In genomic region chr19:5123646-5124045, GRCh38 we compare ENCODE assay signal across 15 cellular contexts.
A peak's percentile ranks its signal among the peaks of the same experiment; 100 is the strongest.
DNase-seq lines count a peak whose midpoint lies in the region; ATAC-seq and TF ChIP-seq lines count a peak whose summit lies in the region.
"Had no signal": no experiment of that assay in that cellular context is flagged by ENCODE, and none has a peak within 500 bp of the region (broad histone marks: within the 10 kb centered on the region; RNA-seq: fewer than 3 reads in every experiment).

No MANE protein-coding gene starts in this region.

- H3K4me3 Mint-ChIP-seq in activated naive CD8-positive, alpha-beta T cell treated with anti-CD3 and anti-CD28 coated beads, Interleukin-2, amount 10 ng/mL, durations not matched to agents 7 days and 5 days, result peak overlapping the region; percentile 32
- H3K4me3 Mint-ChIP-seq in activated naive CD8-positive, alpha-beta T cell treated with anti-CD3 and anti-CD28 coated beads for 36 hours, result no peak overlapping the region
- H3K4me3 Mint-ChIP-seq in mesothelial cell of epicardium (no peak overlapping the region), immature natural killer cell (no peak overlapping the region)

- intact Hi-C loops in upper lobe of right lung (cut with DNase I) (no loop called here), Right ventricle myocardium superior (cut with DNase I) (no loop called here)

- H3K9me3 ChIP-seq in NT2/D1 (ENCODE audit: insufficient read depth, low read length) (no peaks in the 10 kb centered on the region), upper lobe of right lung (no peaks in the 10 kb centered on the region)

- TF ChIP-seq CTCF in mesothelial cell of epicardium (IDR thresholded peaks at IDR 0.05; ENCODE audit: unreplicated experiment) (no peak), upper lobe of right lung (IDR thresholded peaks at IDR 0.05) (no peak)

- no peaks in the 10 kb centered on the region for H3K27me3 Mint-ChIP-seq in activated naive CD8-positive, alpha-beta T cell treated with anti-CD3 and anti-CD28 coated beads, Interleukin-2, amount 10 ng/mL, durations not matched to agents 7 days and 5 days
- no peaks in the 10 kb centered on the region for H3K27me3 Mint-ChIP-seq in activated naive CD8-positive, alpha-beta T cell treated with anti-CD3 and anti-CD28 coated beads for 36 hours
- no peaks in the 10 kb centered on the region for H3K27me3 Mint-ChIP-seq in mesothelial cell of epicardium (ENCODE audit: low read depth)
- peaks cover 0 to 6% (median 2%) of the 10 kb centered on the region in 3 donors for H3K27me3 Mint-ChIP-seq in immature natural killer cell (ENCODE audit: low read depth in 3 of 3)

- peak overlapping the region; percentile 63 for H3K9ac ChIP-seq in NT2/D1 (ENCODE audit: insufficient read length, low read depth)

- peaks cover 14% of the 10 kb centered on the region for H3K36me3 Mint-ChIP-seq in activated naive CD8-positive, alpha-beta T cell treated with anti-CD3 and anti-CD28 coated beads, Interleukin-2, amount 10 ng/mL, durations not matched to agents 7 days and 5 days
- H3K36me3 Mint-ChIP-seq in activated naive CD8-positive, alpha-beta T cell treated with anti-CD3 and anti-CD28 coated beads for 36 hours, result peaks cover 5% of the 10 kb centered on the region
- H3K36me3 Mint-ChIP-seq in mesothelial cell of epicardium (peaks cover 20% of the 10 kb centered on the region), immature natural killer cell (peaks cover 10 to 11% (median 10%) of the 10 kb centered on the region in 3 donors)

- peaks cover 46% of the 10 kb centered on the region for H3K4me1 ChIP-seq in NT2/D1 (ENCODE audit: insufficient read depth, insufficient read length)
- peaks cover 7% of the 10 kb centered on the region for H3K4me1 ChIP-seq in upper lobe of right lung

- peaks cover 19% of the 10 kb centered on the region for H3K4me1 Mint-ChIP-seq in activated naive CD8-positive, alpha-beta T cell treated with anti-CD3 and anti-CD28 coated beads, Interleukin-2, amount 10 ng/mL, durations not matched to agents 7 days and 5 days
- H3K4me1 Mint-ChIP-seq in activated naive CD8-positive, alpha-beta T cell treated with anti-CD3 and anti-CD28 coated beads for 36 hours, result peaks cover 19% of the 10 kb centered on the region
- peaks cover 26% of the 10 kb centered on the region for H3K4me1 Mint-ChIP-seq in mesothelial cell of epicardium
- peaks cover 17 to 18% of the 10 kb centered on the region in 2 donors for H3K4me1 Mint-ChIP-seq in immature natural killer cell

- DNase-seq in activated naive CD8-positive, alpha-beta T cell treated with anti-CD3 and anti-CD28 coated beads, Interleukin-2, amount 10 ng/mL, durations not matched to agents 7 days and 5 days, result no peak
- no peak for DNase-seq in activated naive CD8-positive, alpha-beta T cell treated with anti-CD3 and anti-CD28 coated beads for 36 hours
- DNase-seq in NT2/D1 (ENCODE audit: low read depth, low spot score) (no peak), mesothelial cell of epicardium (ENCODE audit: low spot score in 2 of 2, unreplicated experiment in 2 of 2) (no peak), upper lobe of right lung (no peak), immature natural killer cell (no peak), Right ventricle myocardium superior (no peak)
- DNase-seq: DMS53, HCEC 1CT, KBM-7, NCI-H1048, NCI-H2107, NCI-H345, PC-9 had no signal

- POLR2A ChIA-PET in activated naive CD8-positive, alpha-beta T cell treated with anti-CD3 and anti-CD28 coated beads, Interleukin-2, amount 10 ng/mL, durations not matched to agents 7 days and 5 days (lab: Charles Lee), result no interaction called here

- H3K27ac ChIP-seq in upper lobe of right lung, result no peak overlapping the region
- H3K27ac ChIP-seq: PC-9 had no signal

- H3K27ac Mint-ChIP-seq in activated naive CD8-positive, alpha-beta T cell treated with anti-CD3 and anti-CD28 coated beads, Interleukin-2, amount 10 ng/mL, durations not matched to agents 7 days and 5 days, result peak overlapping the region; percentile 34
- H3K27ac Mint-ChIP-seq in activated naive CD8-positive, alpha-beta T cell treated with anti-CD3 and anti-CD28 coated beads for 36 hours, result no peak overlapping the region
- H3K27ac Mint-ChIP-seq in mesothelial cell of epicardium, result peak overlapping the region; percentile 61
- H3K27ac Mint-ChIP-seq in immature natural killer cell, result no peak overlapping the region

- no peaks in the 10 kb centered on the region for H3K27me3 ChIP-seq in NT2/D1 (ENCODE audit: insufficient read depth, insufficient read length)
- no peaks in the 10 kb centered on the region for H3K27me3 ChIP-seq in upper lobe of right lung

- H3K4me3 ChIP-seq in NT2/D1 (ENCODE audit: insufficient read length, low read depth) (no peak overlapping the region), upper lobe of right lung (no peak overlapping the region)
- H3K4me3 ChIP-seq: PC-9 had no signal

- no peak for ATAC-seq in activated naive CD8-positive, alpha-beta T cell treated with anti-CD3 and anti-CD28 coated beads, Interleukin-2, amount 10 ng/mL, durations not matched to agents 7 days and 5 days (ENCODE audit: low read depth)
- ATAC-seq in upper lobe of right lung (no peak), GM19395 (IDR thresholded peaks at IDR 0.05; ENCODE audit: unreplicated experiment) (no peak), Right ventricle myocardium superior (ENCODE audit: poor library complexity) (no peak)

- H3K36me3 ChIP-seq in NT2/D1 (ENCODE audit: insufficient read depth, insufficient read length, low read length) (peaks cover 39% of the 10 kb centered on the region), upper lobe of right lung (peaks cover 30% of the 10 kb centered on the region)

- H3K9me3 Mint-ChIP-seq in activated naive CD8-positive, alpha-beta T cell treated with anti-CD3 and anti-CD28 coated beads, Interleukin-2, amount 10 ng/mL, durations not matched to agents 7 days and 5 days, result no peaks in the 10 kb centered on the region
- H3K9me3 Mint-ChIP-seq in activated naive CD8-positive, alpha-beta T cell treated with anti-CD3 and anti-CD28 coated beads for 36 hours, result no peaks in the 10 kb centered on the region
- H3K9me3 Mint-ChIP-seq in mesothelial cell of epicardium, result no peaks in the 10 kb centered on the region
- H3K9me3 Mint-ChIP-seq in immature natural killer cell, result no peaks in the 10 kb centered on the region

Comparison
In these comparisons a context has a peak if more than half of its experiments do, and no peak if none do; other contexts are left out.
1. H3K27ac Mint-ChIP-seq: peak in activated naive CD8-positive, alpha-beta T cell treated with anti-CD3 and anti-CD28 coated beads, Interleukin-2, amount 10 ng/mL, durations not matched to agents 7 days and 5 days (single experiment) and mesothelial cell of epicardium (single experiment); none in activated naive CD8-positive, alpha-beta T cell treated with anti-CD3 and anti-CD28 coated beads for 36 hours (single experiment) and immature natural killer cell (0 of 6).